Comparison of ENCODE assay signal across 20 cellular contexts in the genomic region with DNA sequence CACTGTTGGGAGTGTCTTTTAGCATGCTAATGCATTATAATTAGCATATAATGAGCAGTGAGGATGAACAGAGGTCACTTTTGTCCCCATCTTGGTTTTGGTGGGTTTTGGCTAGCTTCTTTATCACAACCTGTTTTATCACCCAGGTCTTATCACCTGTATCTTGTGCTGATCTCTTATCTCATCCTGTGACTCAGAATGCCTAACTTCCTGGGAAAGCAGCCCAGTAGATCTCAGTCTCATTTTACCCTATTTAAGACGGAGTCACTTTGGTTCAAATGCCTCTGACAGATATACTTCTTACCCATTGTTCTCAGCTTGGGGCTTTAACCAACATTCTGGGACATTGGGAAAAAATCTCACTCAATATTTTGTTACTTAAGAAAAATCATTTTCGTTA.
DNase-seq lines count a peak whose midpoint lies in the region; ATAC-seq and TF ChIP-seq lines count a peak whose summit lies in the region.
"Had no signal": no experiment of that assay in that cellular context is flagged by ENCODE, and none has a peak within 500 bp of the region (broad histone marks: within the 10 kb centered on the region; RNA-seq: fewer than 3 reads in every experiment).

No MANE protein-coding gene starts in this region.

- no peak overlapping the region for H2BK120ac ChIP-seq in mesendoderm (ENCODE audit: low read depth, low read length)

- H3K4me1 ChIP-seq in PC-9 (replicated peaks; ENCODE audit: insufficient read depth) (peaks cover 30% of the 10 kb centered on the region), mesendoderm (ENCODE audit: control insufficient read depth, low read depth, low read length) (peaks cover 3% of the 10 kb centered on the region), heart right ventricle (peaks cover 0 to 6% (median 0%) of the 10 kb centered on the region in 9 donors)
- H3K4me1 ChIP-seq: A549; BE2C; BLaER1 treated with 17β-estradiol and CSF1 and Interleukin-3, amounts not matched to agents 10 nM and 100 nM had no signal

- H2AK5ac ChIP-seq in mesendoderm (ENCODE audit: low read length), result no peak overlapping the region

- no peak overlapping the region for H4K8ac ChIP-seq in mesendoderm (ENCODE audit: low read depth, low read length)

- CTCF ChIA-PET in PC-9 (lab: Charles Lee), result no interaction called here

- H3K4me3 ChIP-seq in PC-9 (no peak overlapping the region), mesendoderm (ENCODE audit: low read length) (no peak overlapping the region), heart right ventricle (no peak overlapping the region)
- H3K4me3 ChIP-seq: A549; BLaER1 treated with 17β-estradiol and CSF1 and Interleukin-3, amounts not matched to agents 10 nM and 100 nM; GM12878; GM23248 had no signal

- 0 out of 2 replicates have a peak, but pooled peaks cover 10% of the 10 kb centered on the region for H3F3A ChIP-seq in PC-9 (ENCODE audit: insufficient read depth, low read depth)

- H3K79me1 ChIP-seq in mesendoderm (ENCODE audit: low read length), result no peaks in the 10 kb centered on the region

- POLR2A ChIA-PET in PC-9 (lab: Charles Lee; ENCODE audit: unreplicated experiment), result no interaction called here

- intact Hi-C loops in PC-9 (cut with micrococcal nuclease; ENCODE audit: unreplicated experiment), result no loop called here
- intact Hi-C loops in heart right ventricle (cut with DNase I), result loop anchor here in 1 of 10 donors (10.0 kb wide), 1 partner anchor 53 kb away; no protein-coding TSS in a partner anchor

- H3K9ac ChIP-seq in mesendoderm (ENCODE audit: low read length), result no peak overlapping the region
- H3K9ac ChIP-seq: BLaER1 treated with 17β-estradiol and CSF1 and Interleukin-3, amounts not matched to agents 10 nM and 100 nM; GM23248 had no signal

- no peak overlapping the region for H3K23ac ChIP-seq in mesendoderm (ENCODE audit: low read length)

- H3K56ac ChIP-seq in mesendoderm (ENCODE audit: low read length), result no peak overlapping the region

- DNase-seq in PC-9 (peak in 1 of 2 experiments; percentile 80), astrocyte of the hippocampus (ENCODE audit: low read depth, low spot score) (peak; percentile 28), mesendoderm (peak; percentile 89), superior temporal gyrus (ENCODE audit: extremely low spot score) (no peak), heart right ventricle (no peak), Kasumi-1 (lab: John Stamatoyannopoulos, UW) (no peak)
- DNase-seq: 8988T; ACHN; AML-193; BE2C; CD4-positive, alpha-beta T cell; CD8-positive, alpha-beta memory T cell; DMS53; DMS79 treated with DMSO at 0.1 percent for 48 hours; GM23248; H7; HCEC 1CT had no signal

- H2BK5ac ChIP-seq in mesendoderm (ENCODE audit: low read length), result no peak overlapping the region

- H3K27ac ChIP-seq in PC-9 (peak overlapping the region; percentile 57), mesendoderm (ENCODE audit: low read depth, low read length) (no peak overlapping the region), heart right ventricle (no peak overlapping the region)
- H3K27ac ChIP-seq: A549; BLaER1 treated with 17β-estradiol and CSF1 and Interleukin-3, amounts not matched to agents 10 nM and 100 nM; GM23248 had no signal

- no peak overlapping the region for H4K5ac ChIP-seq in mesendoderm (ENCODE audit: low read length)

- no peaks in the 10 kb centered on the region for H4K20me1 ChIP-seq in PC-9 (ENCODE audit: insufficient read depth)
- H4K20me1 ChIP-seq: BLaER1 treated with 17β-estradiol and CSF1 and Interleukin-3, amounts not matched to agents 10 nM and 100 nM had no signal

- H3K4me2 ChIP-seq in PC-9, result peak overlapping the region; percentile 1
- no peak overlapping the region for H3K4me2 ChIP-seq in mesendoderm (ENCODE audit: low read length)
- H3K4me2 ChIP-seq: A549; BLaER1 treated with 17β-estradiol and CSF1 and Interleukin-3, amounts not matched to agents 10 nM and 100 nM had no signal

- H3K79me2 ChIP-seq in PC-9 (ENCODE audit: low read depth), result no peaks in the 10 kb centered on the region
- H3K79me2 ChIP-seq in mesendoderm (ENCODE audit: control insufficient read depth, insufficient read depth, low read length), result no peaks in the 10 kb centered on the region

- no CpG with 5 or more reads among the region's 2 CpGs for WGBS in mesendoderm (ENCODE audit: extremely low coverage, insufficient coverage, low lambda C conversion rate)
- WGBS in heart right ventricle, 2 donors, result 42 to 61% methylated on average over 2 of the region's 2 CpGs

- no peak overlapping the region for H2BK15ac ChIP-seq in mesendoderm (replicated peaks; ENCODE audit: low read depth)

- BruUV-seq in PC-9 (replicated peaks; lab: Mats Ljungman, UMichigan), result no TSS peak

- H2AFZ ChIP-seq in PC-9, result no peak overlapping the region; the same call in 1 of the 2 replicates
- H2AFZ ChIP-seq: GM23248 had no signal

- H3K4ac ChIP-seq in mesendoderm (ENCODE audit: low read depth, low read length), result no peak overlapping the region

- no peak for ATAC-seq in heart right ventricle
- ATAC-seq: A549, GM12878 had no signal

- H3K9me3 ChIP-seq in PC-9 (ENCODE audit: insufficient read depth, low read depth), result no peaks in the 10 kb centered on the region
- no peaks in the 10 kb centered on the region for H3K9me3 ChIP-seq in heart right ventricle
- H3K9me3 ChIP-seq: A549; BE2C; BLaER1 treated with 17β-estradiol and CSF1 and Interleukin-3, amounts not matched to agents 10 nM and 100 nM had no signal

- no peak overlapping the region for H3K18ac ChIP-seq in mesendoderm (ENCODE audit: low read length)

- no peak for TF ChIP-seq CTCF in PC-9 (conservative IDR thresholded peaks at IDR 0.05)
- TF ChIP-seq CTCF in heart right ventricle (IDR thresholded peaks at IDR 0.05), result no peak

- no peaks in the 10 kb centered on the region for H3K9me2 ChIP-seq in PC-9 (ENCODE audit: insufficient read depth)

- H3K36me3 ChIP-seq in PC-9 (ENCODE audit: low read depth) (no peaks in the 10 kb centered on the region), mesendoderm (ENCODE audit: control insufficient read depth, insufficient read depth, low read length) (no peaks in the 10 kb centered on the region), heart right ventricle (no peaks in the 10 kb centered on the region)
- H3K36me3 ChIP-seq: BE2C; BLaER1 treated with 17β-estradiol and CSF1 and Interleukin-3, amounts not matched to agents 10 nM and 100 nM had no signal

- H3K27me3 ChIP-seq in PC-9 (ENCODE audit: insufficient read depth, low read depth) (no peaks in the 10 kb centered on the region), mesendoderm (ENCODE audit: insufficient read depth, low read length, poor library complexity) (no peaks in the 10 kb centered on the region), heart right ventricle (no peaks in the 10 kb centered on the region)
- H3K27me3 ChIP-seq: BE2C; BLaER1 treated with 17β-estradiol and CSF1 and Interleukin-3, amounts not matched to agents 10 nM and 100 nM had no signal

Comparison
In these comparisons a context has a peak if more than half of its experiments do, and no peak if none do; other contexts are left out.
1. DNase-seq: peak in astrocyte of the hippocampus (single experiment) and mesendoderm (single experiment); none in superior temporal gyrus (single experiment), heart right ventricle (0 of 2) and Kasumi-1 (0 of 2).